ENCODE assay signal across 8 cellular contexts in the genomic region with DNA sequence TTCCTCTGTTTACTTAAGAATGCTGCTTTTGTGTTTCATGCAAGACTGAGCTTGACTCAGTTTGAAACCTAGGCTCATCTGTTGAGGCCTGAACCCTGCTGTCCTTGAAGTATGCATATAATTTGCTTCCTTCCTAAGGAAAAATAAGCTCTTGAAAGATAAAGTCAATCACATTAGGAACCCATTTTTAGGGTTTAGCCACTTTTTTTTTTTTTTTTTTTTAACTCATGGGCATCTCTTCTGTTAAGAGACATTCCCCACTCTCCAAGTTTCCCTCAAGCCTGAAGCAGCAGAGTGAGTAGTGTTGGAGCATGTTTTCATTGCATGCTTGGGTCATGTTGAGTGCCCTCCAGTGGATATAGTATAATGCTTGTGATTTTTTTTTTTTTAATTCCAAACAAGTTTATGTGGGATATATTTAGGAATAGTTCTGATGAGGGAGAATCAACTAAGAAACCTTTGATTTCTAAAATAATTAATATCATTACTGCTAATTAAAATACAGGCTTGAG. TPM values are rescaled to one million over a fixed set of nuclear protein-coding genes. Genes with fewer than 3 reads are reported as not detected.
DNase-seq lines count a peak whose midpoint lies in the region; ATAC-seq and TF ChIP-seq lines count a peak whose summit lies in the region.

No MANE protein-coding gene starts in this region.

- no peaks in the 10 kb centered on the region for H3K9me3 ChIP-seq in hepatocyte (ENCODE audit: low read depth)

- H3K9me3 Mint-ChIP-seq in activated T-cell treated with anti-CD3 and anti-CD28 coated beads, Interleukin-2, amount 50 U/mL, for 24 hours: no peaks in the 10 kb centered on the region
- no peaks in the 10 kb centered on the region for H3K9me3 Mint-ChIP-seq in IgD-negative memory B cell
- no peaks in the 10 kb centered on the region for H3K9me3 Mint-ChIP-seq in activated T-helper 17 cell treated with anti-CD3 and anti-CD28 coated beads, Interleukin-2, amount 50 U/mL, for 72 hours

- no peak for DNase-seq in activated T-cell treated with anti-CD3 and anti-CD28 coated beads, Interleukin-2, amount 50 U/mL, for 24 hours
- no peak for DNase-seq in activated T-cell treated with anti-CD3 and anti-CD28 coated beads, Interleukin-2, amount 50 U/mL, for 48 hours
- peak; percentile 53 for DNase-seq in hepatocyte (ENCODE audit: low spot score)
- peak; percentile 64 for DNase-seq in superior temporal gyrus (ENCODE audit: extremely low spot score)
- DNase-seq in left colon: no peak

- TF ChIP-seq CTCF in hepatocyte (IDR thresholded peaks at IDR 0.05; ENCODE audit: poor library complexity): peak; percentile 64

- peaks cover 80% of the 10 kb centered on the region for H4K20me1 ChIP-seq in hepatocyte (ENCODE audit: insufficient read depth, poor library complexity, severe bottlenecking)

- H3K36me3 Mint-ChIP-seq in activated T-cell treated with anti-CD3 and anti-CD28 coated beads, Interleukin-2, amount 50 U/mL, for 24 hours (ENCODE audit: low read depth): peaks cover 52% of the 10 kb centered on the region
- no peaks in the 10 kb centered on the region for H3K36me3 Mint-ChIP-seq in IgD-negative memory B cell
- peaks cover 63% of the 10 kb centered on the region for H3K36me3 Mint-ChIP-seq in activated T-helper 17 cell treated with anti-CD3 and anti-CD28 coated beads, Interleukin-2, amount 50 U/mL, for 72 hours (ENCODE audit: low read depth)

- peaks cover 89% of the 10 kb centered on the region for H3K79me2 ChIP-seq in hepatocyte

- peak overlapping the region; percentile 50 for H3K4me3 ChIP-seq in hepatocyte

- H3K9me2 ChIP-seq in hepatocyte (replicated peaks; ENCODE audit: insufficient read depth): no peaks in the 10 kb centered on the region

- peaks cover 74% of the 10 kb centered on the region for H3K4me1 Mint-ChIP-seq in activated T-cell treated with anti-CD3 and anti-CD28 coated beads, Interleukin-2, amount 50 U/mL, for 24 hours (ENCODE audit: low read depth)
- peaks cover 62 to 71% (median 70%) of the 10 kb centered on the region in 3 donors for H3K4me1 Mint-ChIP-seq in IgD-negative memory B cell
- H3K4me1 Mint-ChIP-seq in activated T-helper 17 cell treated with anti-CD3 and anti-CD28 coated beads, Interleukin-2, amount 50 U/mL, for 72 hours: peaks cover 39% of the 10 kb centered on the region

- no peaks in the 10 kb centered on the region for H3K36me3 ChIP-seq in hepatocyte (replicated peaks; ENCODE audit: insufficient read depth, low read depth)

- H3K27me3 ChIP-seq in hepatocyte: no peaks in the 10 kb centered on the region

- peak overlapping the region; percentile 55 for H3K27ac Mint-ChIP-seq in activated T-cell treated with anti-CD3 and anti-CD28 coated beads, Interleukin-2, amount 50 U/mL, for 24 hours
- H3K27ac Mint-ChIP-seq in IgD-negative memory B cell: peak overlapping the region; percentile 18 to 84 (median 31)
- H3K27ac Mint-ChIP-seq in activated T-helper 17 cell treated with anti-CD3 and anti-CD28 coated beads, Interleukin-2, amount 50 U/mL, for 72 hours: peak overlapping the region; percentile 51

- intact Hi-C loops in left colon (cut with DNase I, micrococcal nuclease): loop anchor here in 1 of 2 donors (10.0 kb wide), 1 partner anchor 618 kb away; no protein-coding TSS in a partner anchor

- H3K4me2 ChIP-seq in hepatocyte: peak overlapping the region; percentile 88

- H3K27ac ChIP-seq in hepatocyte: peak overlapping the region; percentile 100

- H2AFZ ChIP-seq in hepatocyte: no peak overlapping the region

- H3K4me1 ChIP-seq in hepatocyte (ENCODE audit: insufficient read depth): peaks cover 32% of the 10 kb centered on the region

- ATAC-seq in activated T-helper 17 cell treated with anti-CD3 and anti-CD28 coated beads, Interleukin-2, amount 50 U/mL, for 72 hours (replicated peaks): no peak
- no peak for ATAC-seq in GM21576 (IDR thresholded peaks at IDR 0.05; ENCODE audit: unreplicated experiment)
- no peak for ATAC-seq in left colon

- peaks cover 2% of the 10 kb centered on the region for H3K27me3 Mint-ChIP-seq in activated T-cell treated with anti-CD3 and anti-CD28 coated beads, Interleukin-2, amount 50 U/mL, for 24 hours
- H3K27me3 Mint-ChIP-seq in IgD-negative memory B cell: no peaks in the 10 kb centered on the region
- H3K27me3 Mint-ChIP-seq in activated T-helper 17 cell treated with anti-CD3 and anti-CD28 coated beads, Interleukin-2, amount 50 U/mL, for 72 hours: no peaks in the 10 kb centered on the region

- peak overlapping the region; percentile 86 for H3K4me3 Mint-ChIP-seq in activated T-cell treated with anti-CD3 and anti-CD28 coated beads, Interleukin-2, amount 50 U/mL, for 24 hours
- peak overlapping the region; percentile 90 to 95 (median 92) for H3K4me3 Mint-ChIP-seq in IgD-negative memory B cell
- peak overlapping the region; percentile 86 for H3K4me3 Mint-ChIP-seq in activated T-helper 17 cell treated with anti-CD3 and anti-CD28 coated beads, Interleukin-2, amount 50 U/mL, for 72 hours

RNA-seq across cellular contexts. Expression of a gene that starts 3.6 kb away (rescaled TPM):
- polyA plus RNA-seq in IgD-negative memory B cell (45.7 TPM), hepatocyte (109 and 137 TPM in 2 replicates)
- 100 to 1,000 TPM; 109 to 150 TPM for total RNA-seq in activated T-helper 17 cell treated with anti-CD3 and anti-CD28 coated beads, Interleukin-2, amount 50 U/mL, for 72 hours
- total RNA-seq in hepatocyte (623 and 663 TPM in 2 replicates), left colon (100 to 1,000 TPM; 320 to 430 TPM)

Comparison
In these comparisons a context has a peak if more than half of its experiments do, and no peak if none do; other contexts are left out.
1. DNase-seq: peak in hepatocyte (single experiment) and superior temporal gyrus (single experiment); none in activated T-cell treated with anti-CD3 and anti-CD28 coated beads, Interleukin-2, amount 50 U/mL, for 24 hours (single experiment), activated T-cell treated with anti-CD3 and anti-CD28 coated beads, Interleukin-2, amount 50 U/mL, for 48 hours (0 of 2) and left colon (0 of 2).
2. Peak in every context shown above with its lines, with median percentiles within 50 percentile points of each other: H3K27ac Mint-ChIP-seq and H3K4me3 Mint-ChIP-seq.